In the genomic region with DNA sequence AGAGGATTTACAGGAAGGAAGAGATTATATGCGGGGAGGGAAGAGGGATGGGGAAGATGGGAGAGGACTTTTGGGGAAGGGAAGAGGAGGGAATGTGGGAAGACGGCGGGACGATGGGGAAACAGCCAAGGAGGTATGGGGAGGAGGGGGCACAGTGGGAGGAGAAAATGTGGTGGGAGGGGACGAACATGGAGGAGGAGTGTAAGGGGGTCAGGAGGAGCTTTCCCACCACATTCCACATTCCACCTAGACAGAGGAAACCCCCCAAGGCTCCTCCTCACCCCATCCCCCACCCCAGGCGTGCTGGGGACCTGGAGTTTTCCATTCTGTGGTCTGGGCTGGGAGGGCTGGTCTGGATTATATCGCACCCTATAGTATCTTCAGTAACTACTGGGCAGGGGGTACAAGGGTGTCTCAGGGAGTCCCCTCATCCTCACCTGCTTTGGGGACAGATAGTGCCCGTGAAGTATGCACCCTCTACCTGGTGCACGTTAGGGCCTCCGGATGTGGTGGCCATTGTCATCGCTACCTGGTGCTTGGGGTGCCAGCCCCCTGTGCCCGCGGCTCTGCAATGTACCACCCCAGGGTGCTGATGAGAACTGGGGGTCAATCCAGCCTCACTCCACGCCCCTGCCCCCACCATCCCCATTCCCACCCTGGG, we compare ENCODE assay signal across 10 cellular contexts. TPM values are rescaled to one million over a fixed set of nuclear protein-coding genes. Genes with fewer than 3 reads are reported as not detected.
DNase-seq lines count a peak whose midpoint lies in the region; ATAC-seq, FAIRE-seq and TF ChIP-seq lines count a peak whose summit lies in the region.
"Had no signal": no experiment of that assay in that cellular context is flagged by ENCODE, and none has a peak within 500 bp of the region (broad histone marks: within the 10 kb centered on the region; RNA-seq: fewer than 3 reads in every experiment).

No MANE protein-coding gene starts in this region.

- H3K9ac ChIP-seq in endodermal cell (ENCODE audit: extremely low read depth, low read length, poor library complexity, severe bottlenecking): peak overlapping the region; percentile 13
- no peak overlapping the region for H3K9ac ChIP-seq in HepG2 (ENCODE audit: insufficient read depth, low read depth, low read length)

- peaks cover 5% of the 10 kb centered on the region for H3K4me1 ChIP-seq in endodermal cell (ENCODE audit: control insufficient read depth, insufficient read depth, low read length)
- peaks cover 19% of the 10 kb centered on the region; the same call in 1 of the 2 replicates for H3K4me1 ChIP-seq in HepG2 (ENCODE audit: insufficient read depth, low read length)
- peaks cover 12% of the 10 kb centered on the region for H3K4me1 ChIP-seq in suprapubic skin

- H3K9me3 ChIP-seq in endodermal cell (ENCODE audit: control insufficient read depth, low read length): no peaks in the 10 kb centered on the region
- no peaks in the 10 kb centered on the region for H3K9me3 ChIP-seq in HepG2 (ENCODE audit: low read length)
- no peaks in the 10 kb centered on the region for H3K9me3 ChIP-seq in suprapubic skin
- H3K9me3 ChIP-seq in CD4-positive, alpha-beta T cell (ENCODE audit: control insufficient read depth, low read length): no peaks in the 10 kb centered on the region
- H3K9me3 ChIP-seq: neutrophil had no signal

- CTCF ChIA-PET in HepG2 (lab: Yijun Ruan, JAX; ENCODE audit: low intra/inter-chr PET ratio, low total read pairs): interaction anchor here (1.0 kb wide), 1 partner anchor 40 kb away, joined by 3 read pairs; no protein-coding TSS in a partner anchor
- CTCF ChIA-PET in CD4-positive, alpha-beta T cell (lab: Charles Lee): no interaction called here

- no peak overlapping the region for H3K4me2 ChIP-seq in HepG2 (ENCODE audit: low read depth, low read length)

- H3K27me3 Mint-ChIP-seq in activated CD4-positive, alpha-beta T cell treated with anti-CD3 and anti-CD28 coated beads, Interleukin-2, amount 10 ng/mL, durations not matched to agents 24 days and 14 days: peaks cover 29% of the 10 kb centered on the region
- H3K27me3 Mint-ChIP-seq in endodermal cell (ENCODE audit: insufficient read depth): no peaks in the 10 kb centered on the region
- peaks cover 65% of the 10 kb centered on the region for H3K27me3 Mint-ChIP-seq in CD4-positive, alpha-beta T cell

- no peak overlapping the region for H2AFZ ChIP-seq in HepG2 (ENCODE audit: low read length)

- TF ChIP-seq POLR2A in HepG2 (IDR thresholded peaks at IDR 0.05; ENCODE audit: insufficient read depth in 1 of 2, low read depth in 2 of 2, low read length in 2 of 2) (no peak), suprapubic skin (IDR thresholded peaks at IDR 0.05) (no peak)

- BruUV-seq in HepG2 (replicated peaks; lab: Mats Ljungman, UMichigan): no TSS peak

- H3K27ac ChIP-seq in endodermal cell (ENCODE audit: low read depth, low read length): no peak overlapping the region
- H3K27ac ChIP-seq in HepG2 (ENCODE audit: extremely low read length, insufficient read depth, low read length): no peak overlapping the region
- H3K27ac ChIP-seq in suprapubic skin: peak overlapping the region; percentile 5
- no peak overlapping the region for H3K27ac ChIP-seq in CD4-positive, alpha-beta T cell (ENCODE audit: low read depth, low read length)
- H3K27ac ChIP-seq: neutrophil had no signal

- H3K27me3 ChIP-seq in endodermal cell (ENCODE audit: control insufficient read depth, insufficient read depth, low read length, poor library complexity, severe bottlenecking) (peaks cover 8% of the 10 kb centered on the region), HepG2 (ENCODE audit: control insufficient read depth in 1 of 2, insufficient read depth in 2 of 2, low read length in 2 of 2) (peaks cover 3 to 53% of the 10 kb centered on the region in 2 experiments; a peak in 4 of 5 replicates), suprapubic skin (peaks cover 41% of the 10 kb centered on the region)
- peaks cover 61% of the 10 kb centered on the region for H3K27me3 ChIP-seq in CD4-positive, alpha-beta T cell (ENCODE audit: control insufficient read depth, insufficient read depth, low read length)

- H3K4me3 Mint-ChIP-seq in activated CD4-positive, alpha-beta T cell treated with anti-CD3 and anti-CD28 coated beads, Interleukin-2, amount 10 ng/mL, durations not matched to agents 24 days and 14 days: peak overlapping the region; percentile 85
- H3K4me3 Mint-ChIP-seq in endodermal cell: peak overlapping the region; percentile 56
- no peak overlapping the region for H3K4me3 Mint-ChIP-seq in CD4-positive, alpha-beta T cell

- TF ChIP-seq EP300 in HepG2 (IDR thresholded peaks at IDR 0.05; ENCODE audit: low read depth in 2 of 2, low read length in 2 of 2) (no peak), HepG2 (CRISPR knock-in tag; IDR thresholded peaks at IDR 0.05; ENCODE audit: borderline replicate concordance) (no peak), suprapubic skin (IDR thresholded peaks at IDR 0.05) (no peak)

- no peak for ATAC-seq in HepG2
- no peak for ATAC-seq in GM21723 (IDR thresholded peaks at IDR 0.05; ENCODE audit: unreplicated experiment)
- ATAC-seq in CD4-positive, alpha-beta T cell (ENCODE audit: poor library complexity): no peak
- ATAC-seq in HG03520 (IDR thresholded peaks at IDR 0.05; ENCODE audit: unreplicated experiment): no peak

- no peaks in the 10 kb centered on the region for H3K79me2 ChIP-seq in HepG2 (ENCODE audit: insufficient read depth, low read length)

- WGBS in endodermal cell (ENCODE audit: insufficient coverage in 1 of 2, insufficient read length in 1 of 2), 2 experiments: 38 to 53% methylated on average over 7 to 13 of the region's 14 CpGs
- WGBS in HepG2 (ENCODE audit: low lambda C conversion rate): 61% methylated on average over 14 of the region's 14 CpGs
- 35% methylated on average over 10 of the region's 14 CpGs for WGBS in suprapubic skin

- H3K27ac Mint-ChIP-seq in activated CD4-positive, alpha-beta T cell treated with anti-CD3 and anti-CD28 coated beads, Interleukin-2, amount 10 ng/mL, durations not matched to agents 24 days and 14 days: peak overlapping the region; percentile 87
- H3K27ac Mint-ChIP-seq in endodermal cell: peak overlapping the region; percentile 75
- H3K27ac Mint-ChIP-seq in CD4-positive, alpha-beta T cell: no peak overlapping the region

- H3K36me3 Mint-ChIP-seq in activated CD4-positive, alpha-beta T cell treated with anti-CD3 and anti-CD28 coated beads, Interleukin-2, amount 10 ng/mL, durations not matched to agents 24 days and 14 days (ENCODE audit: low read depth): peaks cover 11% of the 10 kb centered on the region
- H3K36me3 Mint-ChIP-seq in endodermal cell (ENCODE audit: low read depth): no peaks in the 10 kb centered on the region
- no peaks in the 10 kb centered on the region for H3K36me3 Mint-ChIP-seq in CD4-positive, alpha-beta T cell (ENCODE audit: low read depth)

- intact Hi-C loops in activated CD4-positive, alpha-beta T cell treated with anti-CD3 and anti-CD28 coated beads, Interleukin-2, amount 10 ng/mL, durations not matched to agents 24 days and 14 days (cut with micrococcal nuclease): no loop called here
- intact Hi-C loops in HepG2 (cut with micrococcal nuclease; ENCODE audit: unreplicated experiment): loop anchor here (1.0 kb wide), 1 partner anchor 37 kb away; no protein-coding TSS in a partner anchor
- intact Hi-C loops in CD4-positive, alpha-beta T cell (cut with DNase I, micrococcal nuclease): no loop called here

- H3K9me3 Mint-ChIP-seq in activated CD4-positive, alpha-beta T cell treated with anti-CD3 and anti-CD28 coated beads, Interleukin-2, amount 10 ng/mL, durations not matched to agents 24 days and 14 days: peaks cover 2% of the 10 kb centered on the region
- no peaks in the 10 kb centered on the region for H3K9me3 Mint-ChIP-seq in endodermal cell
- no peaks in the 10 kb centered on the region for H3K9me3 Mint-ChIP-seq in CD4-positive, alpha-beta T cell

- TF ChIP-seq RAD21 in HepG2 (CRISPR knock-in tag; IDR thresholded peaks at IDR 0.05): no peak

- FAIRE-seq in HepG2 (lab: Jason Lieb, UNC): no peak

- H3K4me3 ChIP-seq in endodermal cell (ENCODE audit: low read length): peak overlapping the region; percentile 14
- H3K4me3 ChIP-seq in HepG2 (replicated peaks in 1 of 3; ENCODE audit: insufficient read depth in 1 of 3, low read depth in 2 of 3, low read length in 3 of 3): no peak overlapping the region
- peak overlapping the region; percentile 50 for H3K4me3 ChIP-seq in suprapubic skin

- POLR2A ChIA-PET in HepG2 (lab: Yijun Ruan, JAX): interaction anchor here (2.9 kb wide), 1 partner anchor 16 kb away, joined by 14 read pairs; no protein-coding TSS in a partner anchor
- POLR2A ChIA-PET in CD4-positive, alpha-beta T cell (lab: Charles Lee): no interaction called here

- peaks cover 38% of the 10 kb centered on the region for H3K4me1 Mint-ChIP-seq in activated CD4-positive, alpha-beta T cell treated with anti-CD3 and anti-CD28 coated beads, Interleukin-2, amount 10 ng/mL, durations not matched to agents 24 days and 14 days
- H3K4me1 Mint-ChIP-seq in endodermal cell: peaks cover 24% of the 10 kb centered on the region
- no peaks in the 10 kb centered on the region for H3K4me1 Mint-ChIP-seq in CD4-positive, alpha-beta T cell (ENCODE audit: low read depth)

- H4K20me1 ChIP-seq in HepG2 (ENCODE audit: insufficient read depth, low read length): no peaks in the 10 kb centered on the region

- H3K36me3 ChIP-seq in endodermal cell (ENCODE audit: control insufficient read depth, insufficient read depth, low read length) (no peaks in the 10 kb centered on the region), HepG2 (replicated peaks in 1 of 2; ENCODE audit: control insufficient read depth in 1 of 2, insufficient read depth in 2 of 2, low read length in 2 of 2) (no peaks in the 10 kb centered on the region), suprapubic skin (no peaks in the 10 kb centered on the region)
- H3K36me3 ChIP-seq: neutrophil had no signal

- DNase-seq in activated CD4-positive, alpha-beta T cell treated with anti-CD3 and anti-CD28 coated beads, Interleukin-2, amount 10 ng/mL, durations not matched to agents 24 days and 14 days: no peak
- no peak for DNase-seq in activated CD4-positive, alpha-beta T cell treated with anti-CD3 and anti-CD28 coated beads, Interleukin-2, amount 50 U/mL, for 48 hours
- peak; percentile 94 for DNase-seq in endodermal cell
- no peak for DNase-seq in HepG2 (ENCODE audit: low spot score)
- DNase-seq in suprapubic skin (ENCODE audit: low spot score in 2 of 2): peak; percentile 64 to 65
- no peak for DNase-seq in CD4-positive, alpha-beta T cell
- DNase-seq: RPMI8226 had no signal

- in situ Hi-C loops in HepG2 (cut with HindIII; ENCODE audit: extremely low pct_ligation_motif_present, low pct_unique_long_range_greater_than_20kb): no loop called here

- no peak for TF ChIP-seq CTCF in endodermal cell (conservative IDR thresholded peaks at IDR 0.05)
- no peak for TF ChIP-seq CTCF in HepG2 (CRISPR knock-in tag; IDR thresholded peaks at IDR 0.05)
- TF ChIP-seq CTCF in suprapubic skin (IDR thresholded peaks at IDR 0.05): no peak
- no peak for TF ChIP-seq CTCF in CD4-positive, alpha-beta T cell (IDR thresholded peaks at IDR 0.05)

RNA-seq across cellular contexts. Expression of gene PTGIS, which starts 0.7 kb away (rescaled TPM):
- total RNA-seq in activated CD4-positive, alpha-beta T cell treated with anti-CD3 and anti-CD28 coated beads, Interleukin-2, amount 10 ng/mL, durations not matched to agents 24 days and 14 days: 51.7 and 57.6 TPM in 2 replicates
- total RNA-seq in endodermal cell: 10 to 100 TPM; 14.1 to 20.9 TPM
- polyA plus RNA-seq in endodermal cell (2013, experiment 1 of 2): 18.7 TPM
- 15.7 TPM for polyA plus RNA-seq in endodermal cell (2013, experiment 2 of 2)
- not detected in 2 replicates for total RNA-seq in HepG2 (2016; rRNA removed; fragmentation: Illumina TruSeq; extraction: Trizol)
- total RNA-seq in HepG2 (2016; cell fraction: cytosol; rRNA removed; fragmentation: Illumina TruSeq; extraction: Trizol; ENCODE audit: low read depth): not detected in 2 replicates
- not detected in 2 replicates for total RNA-seq in HepG2 (2016; cell fraction: insoluble cytoplasmic fraction; rRNA removed; fragmentation: Illumina TruSeq; extraction: Trizol)
- not detected in 2 replicates for total RNA-seq in HepG2 (2016; cell fraction: membrane; rRNA removed; fragmentation: Illumina TruSeq; extraction: Trizol)
- total RNA-seq in HepG2 (2016; cell fraction: nucleus; rRNA removed; fragmentation: Illumina TruSeq; extraction: Trizol): not detected in 2 replicates
- polyA plus RNA-seq in HepG2 (2011; rRNA removed): not detected in 2 replicates
- polyA plus RNA-seq in HepG2 (2011; cell fraction: cytosol; rRNA removed): not detected in 2 replicates
- not detected in 2 replicates for polyA plus RNA-seq in HepG2 (2011; cell fraction: nucleus; rRNA removed)
- not detected in 2 replicates for polyA plus RNA-seq in HepG2 (2012)
- not detected in 2 replicates for polyA plus RNA-seq in HepG2 (2016; cell fraction: cytosol; fragmentation: Illumina TruSeq; extraction: Trizol; ENCODE audit: low read depth)
- not detected in 2 replicates for polyA plus RNA-seq in HepG2 (2016; cell fraction: insoluble cytoplasmic fraction; fragmentation: Illumina TruSeq; extraction: Trizol; ENCODE audit: low read depth)
- not detected in 2 replicates for polyA plus RNA-seq in HepG2 (2016; cell fraction: membrane; fragmentation: Illumina TruSeq; extraction: Trizol; ENCODE audit: low read depth)
- not detected in 2 replicates for polyA plus RNA-seq in HepG2 (2016; cell fraction: nucleus; fragmentation: Illumina TruSeq; extraction: Trizol; ENCODE audit: insufficient read depth, low read depth)
- polyA minus RNA-seq in HepG2 (2011; rRNA and poly(A)+ RNA removed; ENCODE audit: low replicate concordance): not detected in 2 replicates
- not detected in 2 replicates for polyA minus RNA-seq in HepG2 (2011; cell fraction: cytosol; rRNA and poly(A)+ RNA removed)
- not detected in 2 replicates for polyA minus RNA-seq in HepG2 (2011; cell fraction: nucleus; rRNA and poly(A)+ RNA removed)
- 10 to 100 TPM in 1 of 4 donors, 1 to 10 TPM in 3; 4.3 to 14.4 (median 7.0) TPM for total RNA-seq in suprapubic skin
- not detected for total RNA-seq in CD4-positive, alpha-beta T cell

Comparison
In these comparisons a context has a peak if more than half of its experiments do, and no peak if none do; other contexts are left out.
1. DNase-seq: peak in endodermal cell (single experiment) and suprapubic skin (2 of 2); none in activated CD4-positive, alpha-beta T cell treated with anti-CD3 and anti-CD28 coated beads, Interleukin-2, amount 10 ng/mL, durations not matched to agents 24 days and 14 days (single experiment), activated CD4-positive, alpha-beta T cell treated with anti-CD3 and anti-CD28 coated beads, Interleukin-2, amount 50 U/mL, for 48 hours (0 of 2), HepG2 (single experiment) and CD4-positive, alpha-beta T cell (0 of 10).
2. H3K4me3 ChIP-seq: peak in endodermal cell (single experiment) and suprapubic skin (single experiment); none in HepG2 (0 of 3).